1 cellular context compared by ENCODE assay signal in the genomic region with DNA sequence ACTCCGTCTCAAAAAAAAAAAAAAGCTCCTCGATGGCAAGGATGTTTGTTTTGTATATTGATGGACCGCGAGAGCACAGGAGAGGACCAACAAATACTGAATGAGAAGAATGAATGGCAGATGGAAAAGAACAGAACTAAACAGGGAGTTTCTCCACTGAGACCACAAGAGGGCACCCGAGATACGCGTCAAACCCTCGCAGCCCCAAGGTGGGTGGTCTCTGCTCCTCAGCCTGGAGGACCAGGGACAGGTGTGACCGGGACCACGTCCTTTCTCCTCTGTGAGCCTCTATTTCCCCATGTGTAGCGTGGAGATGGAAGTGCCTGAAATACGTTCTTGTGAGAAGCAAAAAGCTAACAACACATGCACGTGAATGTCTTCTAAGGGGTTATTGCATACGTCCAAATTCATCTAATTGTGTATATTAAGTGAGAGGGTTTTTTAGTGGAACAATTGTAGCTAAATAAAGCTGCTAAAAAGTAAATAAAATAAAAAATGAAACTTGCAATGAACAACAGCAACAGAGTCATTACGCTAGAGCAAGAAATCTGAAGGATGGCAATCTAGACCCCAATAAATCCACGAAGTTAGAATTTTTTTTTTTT.
TF ChIP-seq lines count a peak whose summit lies in the region.

No MANE protein-coding gene starts in this region.

TF ChIP-seq in GM23338, 12 proteins besides CTCF, POLR2A, EP300 and RAD21 (continued from another document):
- TF ChIP-seq, protein P1, sequence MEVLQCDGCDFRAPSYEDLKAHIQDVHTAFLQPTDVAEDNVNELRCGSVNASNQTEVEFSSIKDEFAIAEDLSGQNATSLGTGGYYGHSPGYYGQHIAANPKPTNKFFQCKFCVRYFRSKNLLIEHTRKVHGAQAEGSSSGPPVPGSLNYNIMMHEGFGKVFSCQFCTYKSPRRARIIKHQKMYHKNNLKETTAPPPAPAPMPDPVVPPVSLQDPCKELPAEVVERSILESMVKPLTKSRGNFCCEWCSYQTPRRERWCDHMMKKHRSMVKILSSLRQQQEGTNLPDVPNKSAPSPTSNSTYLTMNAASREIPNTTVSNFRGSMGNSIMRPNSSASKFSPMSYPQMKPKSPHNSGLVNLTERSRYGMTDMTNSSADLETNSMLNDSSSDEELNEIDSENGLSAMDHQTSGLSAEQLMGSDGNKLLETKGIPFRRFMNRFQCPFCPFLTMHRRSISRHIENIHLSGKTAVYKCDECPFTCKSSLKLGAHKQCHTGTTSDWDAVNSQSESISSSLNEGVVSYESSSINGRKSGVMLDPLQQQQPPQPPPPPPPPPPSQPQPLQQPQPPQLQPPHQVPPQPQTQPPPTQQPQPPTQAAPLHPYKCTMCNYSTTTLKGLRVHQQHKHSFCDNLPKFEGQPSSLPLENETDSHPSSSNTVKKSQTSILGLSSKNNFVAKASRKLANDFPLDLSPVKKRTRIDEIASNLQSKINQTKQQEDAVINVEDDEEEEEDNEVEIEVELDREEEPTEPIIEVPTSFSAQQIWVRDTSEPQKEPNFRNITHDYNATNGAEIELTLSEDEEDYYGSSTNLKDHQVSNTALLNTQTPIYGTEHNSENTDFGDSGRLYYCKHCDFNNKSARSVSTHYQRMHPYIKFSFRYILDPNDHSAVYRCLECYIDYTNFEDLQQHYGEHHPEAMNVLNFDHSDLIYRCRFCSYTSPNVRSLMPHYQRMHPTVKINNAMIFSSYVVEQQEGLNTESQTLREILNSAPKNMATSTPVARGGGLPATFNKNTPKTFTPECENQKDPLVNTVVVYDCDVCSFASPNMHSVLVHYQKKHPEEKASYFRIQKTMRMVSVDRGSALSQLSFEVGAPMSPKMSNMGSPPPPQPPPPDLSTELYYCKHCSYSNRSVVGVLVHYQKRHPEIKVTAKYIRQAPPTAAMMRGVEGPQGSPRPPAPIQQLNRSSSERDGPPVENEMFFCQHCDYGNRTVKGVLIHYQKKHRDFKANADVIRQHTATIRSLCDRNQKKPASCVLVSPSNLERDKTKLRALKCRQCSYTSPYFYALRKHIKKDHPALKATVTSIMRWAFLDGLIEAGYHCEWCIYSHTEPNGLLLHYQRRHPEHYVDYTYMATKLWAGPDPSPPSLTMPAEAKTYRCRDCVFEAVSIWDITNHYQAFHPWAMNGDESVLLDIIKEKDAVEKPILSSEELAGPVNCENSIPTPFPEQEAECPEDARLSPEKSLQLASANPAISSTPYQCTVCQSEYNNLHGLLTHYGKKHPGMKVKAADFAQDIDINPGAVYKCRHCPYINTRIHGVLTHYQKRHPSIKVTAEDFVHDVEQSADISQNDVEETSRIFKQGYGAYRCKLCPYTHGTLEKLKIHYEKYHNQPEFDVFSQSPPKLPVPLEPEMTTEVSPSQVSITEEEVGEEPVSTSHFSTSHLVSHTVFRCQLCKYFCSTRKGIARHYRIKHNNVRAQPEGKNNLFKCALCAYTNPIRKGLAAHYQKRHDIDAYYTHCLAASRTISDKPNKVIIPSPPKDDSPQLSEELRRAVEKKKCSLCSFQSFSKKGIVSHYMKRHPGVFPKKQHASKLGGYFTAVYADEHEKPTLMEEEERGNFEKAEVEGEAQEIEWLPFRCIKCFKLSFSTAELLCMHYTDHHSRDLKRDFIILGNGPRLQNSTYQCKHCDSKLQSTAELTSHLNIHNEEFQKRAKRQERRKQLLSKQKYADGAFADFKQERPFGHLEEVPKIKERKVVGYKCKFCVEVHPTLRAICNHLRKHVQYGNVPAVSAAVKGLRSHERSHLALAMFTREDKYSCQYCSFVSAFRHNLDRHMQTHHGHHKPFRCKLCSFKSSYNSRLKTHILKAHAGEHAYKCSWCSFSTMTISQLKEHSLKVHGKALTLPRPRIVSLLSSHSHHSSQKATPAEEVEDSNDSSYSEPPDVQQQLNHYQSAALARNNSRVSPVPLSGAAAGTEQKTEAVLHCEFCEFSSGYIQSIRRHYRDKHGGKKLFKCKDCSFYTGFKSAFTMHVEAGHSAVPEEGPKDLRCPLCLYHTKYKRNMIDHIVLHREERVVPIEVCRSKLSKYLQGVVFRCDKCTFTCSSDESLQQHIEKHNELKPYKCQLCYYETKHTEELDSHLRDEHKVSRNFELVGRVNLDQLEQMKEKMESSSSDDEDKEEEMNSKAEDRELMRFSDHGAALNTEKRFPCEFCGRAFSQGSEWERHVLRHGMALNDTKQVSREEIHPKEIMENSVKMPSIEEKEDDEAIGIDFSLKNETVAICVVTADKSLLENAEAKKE (CRISPR knock-in tag; IDR thresholded peaks at IDR 0.05) = no peak
- TF ChIP-seq JUNB (IDR thresholded peaks at IDR 0.05; ENCODE audit: unreplicated experiment) (no peak), STAT1 (IDR thresholded peaks at IDR 0.05; ENCODE audit: unreplicated experiment) (no peak), NANOG (IDR thresholded peaks at IDR 0.05; ENCODE audit: borderline replicate concordance) (no peak), EZH2phosphoT487 (IDR thresholded peaks at IDR 0.05; ENCODE audit: unreplicated experiment) (no peak), ZNF331 (CRISPR knock-in tag; IDR thresholded peaks at IDR 0.05; ENCODE audit: low read depth) (no peak)
- TF ChIP-seq, protein P2, sequence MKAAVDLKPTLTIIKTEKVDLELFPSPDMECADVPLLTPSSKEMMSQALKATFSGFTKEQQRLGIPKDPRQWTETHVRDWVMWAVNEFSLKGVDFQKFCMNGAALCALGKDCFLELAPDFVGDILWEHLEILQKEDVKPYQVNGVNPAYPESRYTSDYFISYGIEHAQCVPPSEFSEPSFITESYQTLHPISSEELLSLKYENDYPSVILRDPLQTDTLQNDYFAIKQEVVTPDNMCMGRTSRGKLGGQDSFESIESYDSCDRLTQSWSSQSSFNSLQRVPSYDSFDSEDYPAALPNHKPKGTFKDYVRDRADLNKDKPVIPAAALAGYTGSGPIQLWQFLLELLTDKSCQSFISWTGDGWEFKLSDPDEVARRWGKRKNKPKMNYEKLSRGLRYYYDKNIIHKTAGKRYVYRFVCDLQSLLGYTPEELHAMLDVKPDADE (IDR thresholded peaks at IDR 0.05) = no peak
